In genomic region chr7:66236713-66237303, GRCh38 we compare ENCODE assay signal across 19 cellular contexts. TPM values are rescaled to one million over a fixed set of nuclear protein-coding genes. Genes with fewer than 3 reads are reported as not detected.
DNase-seq lines count a peak whose midpoint lies in the region; ATAC-seq, FAIRE-seq and TF ChIP-seq lines count a peak whose summit lies in the region.
"Had no signal": no experiment of that assay in that cellular context is flagged by ENCODE, and none has a peak within 500 bp of the region (broad histone marks: within the 10 kb centered on the region; RNA-seq: fewer than 3 reads in every experiment).

No MANE protein-coding gene starts in this region.

- DNase-seq in GM23338 (ENCODE audit: low spot score) = no peak
- DNase-seq in H1 (ENCODE audit: low read depth in 1 of 2, low spot score in 2 of 2) = no peak
- no peak for DNase-seq in upper lobe of right lung
- DNase-seq in natural killer cell = no peak
- DNase-seq in foreskin melanocyte = no peak
- DNase-seq: CD8-positive, alpha-beta memory T cell; effector CD8-positive, alpha-beta T cell; kidney glomerular epithelial cell; NCI-H1105 treated with DMSO at 0.1 percent for 48 hours; NCI-H2081 treated with DMSO at 0.1 percent for 48 hours; NK-92 treated with Interleukin-12 subunit alpha and Interleukin-12 subunit beta, amount 100 ng/mL, for 24 hours; small intestine; stimulated activated naive B cell treated with anti-CD40 and anti-IgM and Interleukin-4, amounts not matched to agents 10 μg/mL and 1 μg/mL and 100 μg/mL, for 72 hours had no signal

- H3K27ac ChIP-seq in GM23338 (ENCODE audit: low read depth) (0 out of 2 replicates have a peak overlapping the region, but pooled peaks have one; percentile 42), H1 (ENCODE audit: low read depth, low read length) (no peak overlapping the region), mesodermal cell (ENCODE audit: low read depth, low read length, severe bottlenecking) (peak overlapping the region; percentile 71), upper lobe of right lung (no peak overlapping the region)
- H3K27ac ChIP-seq: esophagus muscularis mucosa, HL-60 had no signal

- H3K36me3 ChIP-seq in GM23338 (ENCODE audit: insufficient read depth) = no peaks in the 10 kb centered on the region
- no peaks in the 10 kb centered on the region for H3K36me3 ChIP-seq in H1 (ENCODE audit: control insufficient read depth in 2 of 4, insufficient read depth in 4 of 4, low read length in 3 of 4)
- peaks cover 12% of the 10 kb centered on the region for H3K36me3 ChIP-seq in mesodermal cell (ENCODE audit: control insufficient read depth, insufficient read depth, low read length)
- no peaks in the 10 kb centered on the region for H3K36me3 ChIP-seq in upper lobe of right lung

- no peak overlapping the region for H2BK120ac ChIP-seq in H1 (replicated peaks; ENCODE audit: low read depth, low read length)

- no peaks in the 10 kb centered on the region for H3K23me2 ChIP-seq in H1 (ENCODE audit: low read depth, low read length)

- no peak overlapping the region for H2BK12ac ChIP-seq in H1 (ENCODE audit: low read depth, low read length)

- 0 out of 2 replicates have a peak, but pooled peaks cover 2% of the 10 kb centered on the region for H3K79me1 ChIP-seq in H1 (ENCODE audit: low read depth, low read length)

- no peak overlapping the region for H3K18ac ChIP-seq in H1 (ENCODE audit: extremely low read depth, low read length)

- H3K27me3 Mint-ChIP-seq in GM23338 (ENCODE audit: insufficient read depth, low read depth, poor library complexity) (peaks cover 3% of the 10 kb centered on the region), natural killer cell (ENCODE audit: low read depth in 2 of 2) (no peaks in the 10 kb centered on the region)
- H3K27me3 Mint-ChIP-seq: brain; stimulated activated naive B cell treated with anti-CD40 and anti-IgM and Interleukin-4, amounts not matched to agents 10 μg/mL and 1 μg/mL and 100 μg/mL, for 72 hours had no signal

- H4K5ac ChIP-seq in H1 (ENCODE audit: insufficient read length, low read depth, low read length) = no peak overlapping the region

- H3K56ac ChIP-seq in H1 (replicated peaks; ENCODE audit: insufficient read length, low read depth, low read length) = no peak overlapping the region

- H3K4me1 Mint-ChIP-seq in GM23338 (peaks cover 11% of the 10 kb centered on the region), natural killer cell (peaks cover 0 to 5% of the 10 kb centered on the region in 2 donors)

- H3K4me2 ChIP-seq in GM23338 (no peak overlapping the region), H1 (ENCODE audit: insufficient read depth in 1 of 2, low read depth in 2 of 2, low read length in 2 of 2) (no peak overlapping the region)

- H3K4me3 Mint-ChIP-seq in GM23338 (no peak overlapping the region), natural killer cell (no peak overlapping the region)
- H3K4me3 Mint-ChIP-seq: CD8-positive, alpha-beta memory T cell; stimulated activated naive B cell treated with anti-CD40 and anti-IgM and Interleukin-4, amounts not matched to agents 10 μg/mL and 1 μg/mL and 100 μg/mL, for 72 hours had no signal

- TF ChIP-seq RAD21 in H1 (IDR thresholded peaks at IDR 0.05 in 1 of 2, conservative IDR thresholded peaks at IDR 0.05 in 1 of 2; ENCODE audit: low read depth in 2 of 2, low read length in 2 of 2) = no peak

- no peaks in the 10 kb centered on the region for H3K27me3 ChIP-seq in GM23338 (ENCODE audit: insufficient read depth)
- H3K27me3 ChIP-seq in H1 (replicated peaks in 1 of 4; ENCODE audit: control insufficient read depth in 3 of 4, extremely low read depth in 1 of 4, insufficient read depth in 3 of 4, low read length in 3 of 4) = no peaks in the 10 kb centered on the region
- H3K27me3 ChIP-seq in upper lobe of right lung = no peaks in the 10 kb centered on the region
- H3K27me3 ChIP-seq: esophagus muscularis mucosa had no signal

- no peak overlapping the region for H2BK20ac ChIP-seq in H1 (ENCODE audit: low read length)

- H3K9me3 ChIP-seq in H1 (ENCODE audit: insufficient read depth in 2 of 2, low read depth in 1 of 2, low read length in 1 of 2) (peaks cover 4 to 6% of the 10 kb centered on the region in 2 experiments; a peak in 3 of 4 replicates), mesodermal cell (ENCODE audit: control insufficient read depth, low read length) (peaks cover 3% of the 10 kb centered on the region), upper lobe of right lung (no peaks in the 10 kb centered on the region)
- H3K9me3 ChIP-seq: esophagus muscularis mucosa had no signal

- no peak overlapping the region for H3K4me3 ChIP-seq in GM23338
- no peak overlapping the region for H3K4me3 ChIP-seq in H1 (ENCODE audit: extremely low read depth in 1 of 4, insufficient read depth in 2 of 4, low read depth in 3 of 4, low read length in 4 of 4)
- no peak overlapping the region for H3K4me3 ChIP-seq in mesodermal cell (ENCODE audit: extremely low read depth, insufficient read depth, low read length, poor library complexity, severe bottlenecking)
- H3K4me3 ChIP-seq in upper lobe of right lung = no peak overlapping the region
- H3K4me3 ChIP-seq: esophagus muscularis mucosa had no signal

- no peak overlapping the region for H3K23ac ChIP-seq in H1 (ENCODE audit: insufficient read length)

- FAIRE-seq in H1 (lab: Jason Lieb, UNC) = no peak
- FAIRE-seq: small intestine had no signal

- no peak overlapping the region for H2BK5ac ChIP-seq in H1 (ENCODE audit: low read depth, low read length)

- no peak for TF ChIP-seq POLR2A in H1 (IDR thresholded peaks at IDR 0.05; ENCODE audit: control extremely low read depth in 1 of 2, low read depth in 2 of 2, low read length in 2 of 2)

- no peak for TF ChIP-seq EP300 in H1 (IDR thresholded peaks at IDR 0.05; ENCODE audit: borderline replicate concordance in 1 of 2, low read depth in 2 of 2, low read length in 2 of 2)

- CTCF ChIA-PET in H1 (lab: Charles Lee; ENCODE audit: partially characterized antibody) = interaction anchor here (1.6 kb wide), 2 partner anchors 31 to 96 kb away, joined by 4 read pairs; partner anchors contain the start of gene TPST1

- H2AFZ ChIP-seq in GM23338 = no peak overlapping the region
- H2AFZ ChIP-seq in H1 (ENCODE audit: low read length) = no peak overlapping the region

- H4K8ac ChIP-seq in H1 (ENCODE audit: extremely low read depth, insufficient read depth, low read length) = no peak overlapping the region

- no peak overlapping the region for H3K4ac ChIP-seq in H1 (replicated peaks; ENCODE audit: insufficient read length, low read depth, low read length)

- POLR2A ChIA-PET in H1 (lab: Charles Lee; ENCODE audit: partially characterized antibody) = interaction anchor here (1.1 kb wide), 1 partner anchor 10 kb away, joined by 3 read pairs; no protein-coding TSS in a partner anchor

- intact Hi-C loops in upper lobe of right lung (cut with DNase I) (no loop called here), natural killer cell (cut with micrococcal nuclease) (no loop called here)

- H3K9me3 Mint-ChIP-seq in GM23338 (peaks cover 13% of the 10 kb centered on the region), natural killer cell (no peaks in the 10 kb centered on the region)
- H3K9me3 Mint-ChIP-seq: activated T-helper 2 cell treated with anti-CD3 and anti-CD28 coated beads, Interferon-gamma antibody, Interleukin-2, Interleukin-4, amounts not matched to agents 10 μg/mL and 5 μg/mL and 100 μg/mL, durations not matched to agents 14 hours and 24 hours and 36 hours had no signal

- peaks cover 13% of the 10 kb centered on the region for H3K36me3 Mint-ChIP-seq in GM23338 (ENCODE audit: low read depth)
- no peaks in the 10 kb centered on the region for H3K36me3 Mint-ChIP-seq in natural killer cell

- no peaks in the 10 kb centered on the region; the same call in 1 of the 2 replicates for H3F3A ChIP-seq in GM23338 (replicated peaks; ENCODE audit: low read depth)

- peak overlapping the region; percentile 77; the same call in 1 of the 2 replicates for H2AK5ac ChIP-seq in H1 (ENCODE audit: low read depth, low read length)

- H3K27ac Mint-ChIP-seq in GM23338 = no peak overlapping the region
- no peak overlapping the region for H3K27ac Mint-ChIP-seq in natural killer cell
- H3K27ac Mint-ChIP-seq: activated T-helper 2 cell treated with anti-CD3 and anti-CD28 coated beads, Interferon-gamma antibody, Interleukin-2, Interleukin-4, amounts not matched to agents 10 μg/mL and 5 μg/mL and 100 μg/mL, durations not matched to agents 14 hours and 24 hours and 36 hours; stimulated activated naive B cell treated with anti-CD40 and anti-IgM and Interleukin-4, amounts not matched to agents 10 μg/mL and 1 μg/mL and 100 μg/mL, for 72 hours had no signal

- H4K91ac ChIP-seq in H1 (replicated peaks; ENCODE audit: insufficient read length, low read length) = no peak overlapping the region

- ATAC-seq in GM23338 = no peak
- ATAC-seq in upper lobe of right lung = peak; percentile 36
- no peak for ATAC-seq in natural killer cell
- ATAC-seq in HG03045 (IDR thresholded peaks at IDR 0.05; ENCODE audit: unreplicated experiment) = no peak
- ATAC-seq: stimulated activated naive B cell treated with anti-CD40 and anti-IgM and Interleukin-4, amounts not matched to agents 10 μg/mL and 1 μg/mL and 100 μg/mL, for 72 hours had no signal

- no peak overlapping the region for H2BK15ac ChIP-seq in H1 (ENCODE audit: low read length)

- WGBS in H1 (ENCODE audit: extremely low coverage in 1 of 2, insufficient coverage in 1 of 2, insufficient read length in 1 of 2, insufficient replicate concordance in 2 of 2, low coverage in 1 of 2, low lambda C conversion rate in 2 of 2, missing lambda C conversion rate in 1 of 2), 2 experiments = 85% methylated on average over 2 of the region's 2 CpGs; no CpG with 5 or more reads in 1 of the 2 experiments
- WGBS in mesodermal cell (ENCODE audit: insufficient coverage in 2 of 2), 2 experiments = 100% methylated on average over 1 to 2 of the region's 2 CpGs

- H3K79me2 ChIP-seq in GM23338 (replicated peaks; ENCODE audit: insufficient read depth) = peaks cover 27% of the 10 kb centered on the region
- H3K79me2 ChIP-seq in H1 (ENCODE audit: control insufficient read depth in 1 of 2, insufficient read depth in 2 of 2, low read length in 2 of 2) = no peaks in the 10 kb centered on the region; a peak in 2 of 4 replicates

- peaks cover 6% of the 10 kb centered on the region for H3K4me1 ChIP-seq in GM23338 (ENCODE audit: insufficient read depth)
- no peaks in the 10 kb centered on the region for H3K4me1 ChIP-seq in H1 (replicated peaks in 1 of 4; ENCODE audit: control insufficient read depth in 3 of 4, insufficient read depth in 4 of 4, low read length in 3 of 4)
- H3K4me1 ChIP-seq in mesodermal cell (ENCODE audit: control insufficient read depth, insufficient read depth, low read length, poor library complexity, severe bottlenecking) = peaks cover 6% of the 10 kb centered on the region
- H3K4me1 ChIP-seq in upper lobe of right lung = peaks cover 12% of the 10 kb centered on the region

- H4K20me1 ChIP-seq in GM23338 (replicated peaks; ENCODE audit: insufficient read depth) = no peaks in the 10 kb centered on the region
- peaks cover 0 to 4% of the 10 kb centered on the region in 2 experiments for H4K20me1 ChIP-seq in H1 (replicated peaks in 1 of 2; ENCODE audit: control insufficient read depth in 1 of 2, insufficient read depth in 2 of 2, low read length in 2 of 2)

- peak overlapping the region in 1 of 4 experiments; percentile 18; a peak in 1 of 7 replicates for H3K9ac ChIP-seq in H1 (replicated peaks in 1 of 4; ENCODE audit: extremely low read depth in 1 of 4, low read depth in 3 of 4, low read length in 3 of 4)

- no peaks in the 10 kb centered on the region for H3K9me2 ChIP-seq in GM23338 (ENCODE audit: insufficient read depth)

- no peak for TF ChIP-seq CTCF in GM23338 (conservative IDR thresholded peaks at IDR 0.05; ENCODE audit: low read depth in 2 of 2)
- TF ChIP-seq CTCF in H1 (IDR thresholded peaks at IDR 0.05; ENCODE audit: control extremely low read depth in 1 of 3, insufficient read depth in 1 of 3, low read depth in 1 of 3, low read length in 3 of 3) = no peak
- no peak for TF ChIP-seq CTCF in upper lobe of right lung (IDR thresholded peaks at IDR 0.05)
- no peak for TF ChIP-seq CTCF in natural killer cell (IDR thresholded peaks at IDR 0.05)

- H3K14ac ChIP-seq in H1 (ENCODE audit: insufficient read length) = no peak overlapping the region

RNA-seq across cellular contexts. Expression of gene TPST1, which starts 31.7 kb away (rescaled TPM):
- total RNA-seq in GM23338 (2014; rRNA removed; shearing (Covaris generic)) = 19.2 and 20.4 TPM in 2 replicates
- polyA plus RNA-seq in GM23338 (2016; fragmentation: Nextera tagmentation; extraction: Ambion mirVana) (8.8 and 10.7 TPM in 2 replicates), H1 (2011; rRNA removed) (8.2 and 8.6 TPM in 2 replicates)
- 14.9 and 18.4 TPM in 2 replicates for total RNA-seq in H1 (2021; fragmentation: NEBNext Ultra II Directional; extraction: Animal tissue kit (Norgen Biotek cat#: 25700))
- 12.8 TPM for polyA plus RNA-seq in H1 (2011; cell fraction: cytosol; rRNA removed)
- polyA plus RNA-seq in H1 (2011; cell fraction: nucleus; rRNA removed) = 11.5 TPM
- polyA plus RNA-seq in H1 (2012, experiment 1 of 2) = 10.6 to 15.3 TPM (median 12.7 TPM) in 4 replicates
- 4.2 TPM for polyA plus RNA-seq in H1 (2012, experiment 2 of 2)
- polyA plus RNA-seq in H1 (2013, experiment 1 of 2) = 17.5 TPM
- 17.6 TPM for polyA plus RNA-seq in H1 (2013, experiment 2 of 2)
- 49.6 and 52.9 TPM in 2 replicates for polyA minus RNA-seq in H1 (2011; rRNA and poly(A)+ RNA removed)
- 15.6 TPM for polyA minus RNA-seq in H1 (2011; cell fraction: cytosol; rRNA and poly(A)+ RNA removed)
- 44.9 TPM for polyA minus RNA-seq in H1 (2011; cell fraction: nucleus; rRNA and poly(A)+ RNA removed)
- polyA plus RNA-seq in mesodermal cell (2013, experiment 1 of 2) = 40.4 TPM
- polyA plus RNA-seq in mesodermal cell (2013, experiment 2 of 2) = 40.2 TPM
- total RNA-seq in upper lobe of right lung (20.1 TPM), natural killer cell (10 to 100 TPM; 10.4 to 17.3 (median 14.3) TPM)

Comparison
In these comparisons a context has a peak if more than half of its experiments do, and no peak if none do; other contexts are left out.
1. H3K27ac ChIP-seq: peak in GM23338 (single experiment) and mesodermal cell (single experiment); none in H1 (single experiment) and upper lobe of right lung (single experiment).